Comparison of ENCODE assay signal across 8 cellular contexts in genomic region chr6:34792605-34793500, GRCh38. TPM values are rescaled to one million over a fixed set of nuclear protein-coding genes. Genes with fewer than 3 reads are reported as not detected.
A peak's percentile ranks its signal among the peaks of the same experiment; 100 is the strongest.
DNase-seq lines count a peak whose midpoint lies in the region; ATAC-seq and TF ChIP-seq lines count a peak whose summit lies in the region.

No MANE protein-coding gene starts in this region.

- H3K27me3 Mint-ChIP-seq in stimulated activated naive CD8-positive, alpha-beta T cell treated with anti-CD3 and anti-CD28 coated beads, Interleukin-15, amount 100 ng/mL, for 72 hours: no peaks in the 10 kb centered on the region

- peak; percentile 27 for ATAC-seq in Right ventricle myocardium inferior
- ATAC-seq in stimulated activated naive CD8-positive, alpha-beta T cell treated with anti-CD3 and anti-CD28 coated beads, Interleukin-15, amount 100 ng/mL, for 72 hours: peak; percentile 24

- H3K4me3 ChIP-seq in HL-60 (replicated peaks; ENCODE audit: insufficient read depth, low read length): peak overlapping the region; percentile 63

- no peaks in the 10 kb centered on the region for H3K27me3 ChIP-seq in HL-60 (ENCODE audit: insufficient read depth, poor library complexity, severe bottlenecking)

- H3K4me1 Mint-ChIP-seq in stimulated activated naive CD8-positive, alpha-beta T cell treated with anti-CD3 and anti-CD28 coated beads, Interleukin-15, amount 100 ng/mL, for 72 hours: peaks cover 29% of the 10 kb centered on the region

- peak overlapping the region; percentile 97 for H3K27ac ChIP-seq in HL-60 (replicated peaks)
- peak overlapping the region; percentile 77 for H3K27ac ChIP-seq in cingulate gyrus (ENCODE audit: low read depth, low read length)

- peak overlapping the region; percentile 91 to 98 for H3K4me3 Mint-ChIP-seq in stimulated activated naive CD8-positive, alpha-beta T cell treated with anti-CD3 and anti-CD28 coated beads, Interleukin-15, amount 100 ng/mL, for 72 hours

- no peak for TF ChIP-seq CTCF in HL-60 (IDR thresholded peaks at IDR 0.05; ENCODE audit: insufficient read depth, low read length)

- no peaks in the 10 kb centered on the region for H3K9me3 Mint-ChIP-seq in stimulated activated naive CD8-positive, alpha-beta T cell treated with anti-CD3 and anti-CD28 coated beads, Interleukin-15, amount 100 ng/mL, for 72 hours

- DNase-seq in Right ventricle myocardium inferior (ENCODE audit: missing footprints) (no peak), cardiac septum (ENCODE audit: low spot score) (no peak), HL-60 (ENCODE audit: low read depth in 1 of 2, low spot score in 1 of 2) (peak; percentile 55 to 82), SK-MEL-5 (ENCODE audit: low read depth, low spot score) (peak; percentile 25), kidney tubule cell (ENCODE audit: low spot score) (peak; percentile 59), GM19240 (ENCODE audit: insufficient read length, low spot score) (no peak)
- DNase-seq in stimulated activated naive CD8-positive, alpha-beta T cell treated with anti-CD3 and anti-CD28 coated beads, Interleukin-15, amount 100 ng/mL, for 72 hours: peak; percentile 15 to 38

- in situ Hi-C loops in SK-MEL-5 (cut with HindIII; ENCODE audit: low pct_unique_long_range_greater_than_20kb, low sequenced_read_pairs): no loop called here

- H3K27ac Mint-ChIP-seq in stimulated activated naive CD8-positive, alpha-beta T cell treated with anti-CD3 and anti-CD28 coated beads, Interleukin-15, amount 100 ng/mL, for 72 hours: peak overlapping the region; percentile 98 to 99

- intact Hi-C loops in Right ventricle myocardium inferior (cut with DNase I): loop anchor here (5.0 kb wide), 1 partner anchor 36 kb away; the partner anchor contains the start of gene SNRPC
- intact Hi-C loops in cardiac septum (cut with DNase I): loop anchor here (5.0 to 10.0 kb wide), 3 partner anchors 36 to 162 kb away; partner anchors contain the start of genes ANKS1A, SNRPC and TAF11

RNA-seq across cellular contexts. Expression of gene BLTP3A, which starts 1.0 kb away (rescaled TPM):
- total RNA-seq in Right ventricle myocardium inferior (17.1 TPM), cardiac septum (18.1 TPM)
- 10.6 and 11.0 TPM in 2 replicates for total RNA-seq in SK-MEL-5 (2014; rRNA removed; shearing (Covaris generic))
- polyA plus RNA-seq in SK-MEL-5 (2015; cell fraction: cytosol; rRNA removed): 16.0 and 21.4 TPM in 2 replicates
- polyA plus RNA-seq in SK-MEL-5 (2015; cell fraction: nucleus; rRNA removed): 6.8 and 8.6 TPM in 2 replicates

RNA-seq across cellular contexts. Expression of gene SNRPC, which starts 35.5 kb away (rescaled TPM):
- total RNA-seq in Right ventricle myocardium inferior: 174 TPM
- 150 TPM for total RNA-seq in cardiac septum
- total RNA-seq in SK-MEL-5 (2014; rRNA removed; shearing (Covaris generic)): 138 and 139 TPM in 2 replicates
- polyA plus RNA-seq in SK-MEL-5 (2015; cell fraction: cytosol; rRNA removed): 221 and 295 TPM in 2 replicates
- 50.7 and 54.2 TPM in 2 replicates for polyA plus RNA-seq in SK-MEL-5 (2015; cell fraction: nucleus; rRNA removed)

Comparison
In these comparisons a context has a peak if more than half of its experiments do, and no peak if none do; other contexts are left out.
1. DNase-seq: peak in HL-60 (2 of 2), SK-MEL-5 (single experiment), kidney tubule cell (single experiment) and stimulated activated naive CD8-positive, alpha-beta T cell treated with anti-CD3 and anti-CD28 coated beads, Interleukin-15, amount 100 ng/mL, for 72 hours (2 of 2); none in Right ventricle myocardium inferior (single experiment), cardiac septum (single experiment) and GM19240 (single experiment).